In genomic region chr19:55462722-55463121, GRCh38 we compare ENCODE assay signal across 18 cellular contexts. TPM values are rescaled to one million over a fixed set of nuclear protein-coding genes. Genes with fewer than 3 reads are reported as not detected.
A peak's percentile ranks its signal among the peaks of the same experiment; 100 is the strongest.
DNase-seq lines count a peak whose midpoint lies in the region; ATAC-seq and TF ChIP-seq lines count a peak whose summit lies in the region.
"Had no signal": no experiment of that assay in that cellular context is flagged by ENCODE, and none has a peak within 500 bp of the region (broad histone marks: within the 10 kb centered on the region; RNA-seq: fewer than 3 reads in every experiment).

No MANE protein-coding gene starts in this region.

- no peaks in the 10 kb centered on the region for H3K36me3 Mint-ChIP-seq in activated CD4-positive, alpha-beta T cell treated with anti-CD3 and anti-CD28 coated beads, Interleukin-2, amount 10 ng/mL, durations not matched to agents 7 days and 5 days (ENCODE audit: low read depth)
- peaks cover 2% of the 10 kb centered on the region for H3K36me3 Mint-ChIP-seq in activated naive CD8-positive, alpha-beta T cell treated with anti-CD3 and anti-CD28 coated beads for 36 hours
- H3K36me3 Mint-ChIP-seq in nephron progenitor cell (ENCODE audit: low read depth) = no peaks in the 10 kb centered on the region

- ATAC-seq in HCT116 (no peak), aorta (ENCODE audit: low FRiP score) (no peak)

- H3K9me3 Mint-ChIP-seq in activated CD4-positive, alpha-beta T cell treated with anti-CD3 and anti-CD28 coated beads, Interleukin-2, amount 10 ng/mL, durations not matched to agents 7 days and 5 days = no peaks in the 10 kb centered on the region
- H3K9me3 Mint-ChIP-seq in activated naive CD8-positive, alpha-beta T cell treated with anti-CD3 and anti-CD28 coated beads for 36 hours = no peaks in the 10 kb centered on the region
- no peaks in the 10 kb centered on the region for H3K9me3 Mint-ChIP-seq in nephron progenitor cell

- no peak overlapping the region for H3K9ac ChIP-seq in HCT116 (ENCODE audit: low read length)

- peak overlapping the region; percentile 98 for H3K4me2 ChIP-seq in HCT116 (ENCODE audit: low read length)

- H3K4me3 Mint-ChIP-seq in activated CD4-positive, alpha-beta T cell treated with anti-CD3 and anti-CD28 coated beads, Interleukin-2, amount 10 ng/mL, durations not matched to agents 7 days and 5 days = peak overlapping the region; percentile 75
- peak overlapping the region; percentile 82 for H3K4me3 Mint-ChIP-seq in activated naive CD8-positive, alpha-beta T cell treated with anti-CD3 and anti-CD28 coated beads for 36 hours
- peak overlapping the region; percentile 85 for H3K4me3 Mint-ChIP-seq in nephron progenitor cell

- H4K20me1 ChIP-seq in HCT116 (ENCODE audit: insufficient read depth) = no peaks in the 10 kb centered on the region

- H3K4me1 ChIP-seq in HCT116 (ENCODE audit: control insufficient read depth in 1 of 2, insufficient read depth in 2 of 2, low read length in 2 of 2) = peaks cover 14 to 35% of the 10 kb centered on the region in 2 experiments
- H3K4me1 ChIP-seq in aorta (ENCODE audit: control insufficient read depth in 1 of 2, insufficient read depth in 2 of 2, low read length in 2 of 2) = no peaks in the 10 kb centered on the region

- H3K27me3 Mint-ChIP-seq in activated CD4-positive, alpha-beta T cell treated with anti-CD3 and anti-CD28 coated beads, Interleukin-2, amount 10 ng/mL, durations not matched to agents 7 days and 5 days = peaks cover 2% of the 10 kb centered on the region
- no peaks in the 10 kb centered on the region for H3K27me3 Mint-ChIP-seq in activated naive CD8-positive, alpha-beta T cell treated with anti-CD3 and anti-CD28 coated beads for 36 hours
- peaks cover 54% of the 10 kb centered on the region for H3K27me3 Mint-ChIP-seq in nephron progenitor cell (ENCODE audit: low read depth, poor library complexity)

- WGBS in aorta, 2 donors = 70 to 75% methylated on average over 11 of the region's 11 CpGs

- H3K79me2 ChIP-seq in HCT116 (ENCODE audit: insufficient read depth, low read length) = peaks cover 12% of the 10 kb centered on the region; the same call in 1 of the 2 replicates

- H3K4me3 ChIP-seq in HCT116 (replicated peaks in 1 of 2; ENCODE audit: low read depth in 1 of 2, low read length in 2 of 2) (peak overlapping the region; percentile 51 to 98; a peak in 2 of 4 replicates), aorta (ENCODE audit: low read length in 2 of 2) (no peak overlapping the region)

- no peaks in the 10 kb centered on the region for H3K9me2 ChIP-seq in HCT116 (ENCODE audit: insufficient read depth)

- no peak overlapping the region for H2AFZ ChIP-seq in HCT116 (ENCODE audit: low read depth, low read length, poor library complexity, severe bottlenecking)

- H3K27ac ChIP-seq in HCT116 (ENCODE audit: low read depth, low read length) (no peak overlapping the region), aorta (ENCODE audit: low read depth in 1 of 2, low read length in 2 of 2) (no peak overlapping the region)
- H3K27ac ChIP-seq: WERI-Rb-1 had no signal

- H3K36me3 ChIP-seq in HCT116 (ENCODE audit: control insufficient read depth in 1 of 2, insufficient read depth in 2 of 2, low read length in 2 of 2) (no peaks in the 10 kb centered on the region), aorta (ENCODE audit: control insufficient read depth in 1 of 2, insufficient read depth in 2 of 2, low read length in 1 of 2) (no peaks in the 10 kb centered on the region)

- H3K4me1 Mint-ChIP-seq in activated CD4-positive, alpha-beta T cell treated with anti-CD3 and anti-CD28 coated beads, Interleukin-2, amount 10 ng/mL, durations not matched to agents 7 days and 5 days = peaks cover 25% of the 10 kb centered on the region
- peaks cover 18% of the 10 kb centered on the region for H3K4me1 Mint-ChIP-seq in activated naive CD8-positive, alpha-beta T cell treated with anti-CD3 and anti-CD28 coated beads for 36 hours
- H3K4me1 Mint-ChIP-seq in nephron progenitor cell = peaks cover 56% of the 10 kb centered on the region

- intact Hi-C loops in HCT116 (cut with micrococcal nuclease) (no loop called here), aorta (cut with DNase I) (no loop called here)

- H3K27me3 ChIP-seq in HCT116 (ENCODE audit: insufficient read depth, low read length) (no peaks in the 10 kb centered on the region), aorta (ENCODE audit: control insufficient read depth in 1 of 2, insufficient read depth in 2 of 2, low read length in 1 of 2) (no peaks in the 10 kb centered on the region)

- BruUV-seq in HCT116 (replicated peaks; lab: Mats Ljungman, UMichigan) = no TSS peak

- POLR2A ChIA-PET in activated CD4-positive, alpha-beta T cell treated with anti-CD3 and anti-CD28 coated beads, Interleukin-2, amount 10 ng/mL, durations not matched to agents 7 days and 5 days (lab: Charles Lee) = no interaction called here
- POLR2A ChIA-PET in HCT116 (lab: Charles Lee) = no interaction called here

- TF ChIP-seq RAD21 in HCT116 (IDR thresholded peaks at IDR 0.05; ENCODE audit: low read depth) = no peak

- RAD21 ChIA-PET in HCT116 (lab: Charles Lee; ENCODE audit: low non-redundant PET in 1 of 2, low total read pairs in 2 of 2, uncharacterized antibody in 2 of 2, unreplicated experiment in 2 of 2) = no interaction called here

- DNase-seq in activated CD4-positive, alpha-beta T cell treated with anti-CD3 and anti-CD28 coated beads, Interleukin-2, amount 10 ng/mL, durations not matched to agents 7 days and 5 days = no peak
- no peak for DNase-seq in activated CD4-positive, alpha-beta T cell treated with anti-CD3 and anti-CD28 coated beads for 4 hours
- DNase-seq in HCT116 (ENCODE audit: low read depth, low spot score) (no peak), nephron progenitor cell (no peak), nucleus accumbens (lab: John Stamatoyannopoulos, UW) (no peak), OCI-M1 (lab: John Stamatoyannopoulos, UW) (no peak), aorta (no peak)
- no peak for DNase-seq in activated naive CD8-positive, alpha-beta T cell treated with anti-CD3 and anti-CD28 coated beads for 36 hours
- DNase-seq: activated gamma-delta T cell; KBM-7; NCI-H1436 treated with DMSO at 0.1 percent for 48 hours; NCI-H526; Right ventricle myocardium superior; stimulated activated CD4-positive, alpha-beta T cell treated with anti-CD3 and anti-CD28 coated beads, Interleukin-15, amount 100 ng/mL, for 24 hours; WERI-Rb-1 had no signal

- no peak overlapping the region for H3K27ac Mint-ChIP-seq in activated CD4-positive, alpha-beta T cell treated with anti-CD3 and anti-CD28 coated beads, Interleukin-2, amount 10 ng/mL, durations not matched to agents 7 days and 5 days
- no peak overlapping the region for H3K27ac Mint-ChIP-seq in activated naive CD8-positive, alpha-beta T cell treated with anti-CD3 and anti-CD28 coated beads for 36 hours
- no peak overlapping the region for H3K27ac Mint-ChIP-seq in nephron progenitor cell

- TF ChIP-seq CTCF in HCT116 (IDR thresholded peaks at IDR 0.05 in 2 of 3, conservative IDR thresholded peaks at IDR 0.05 in 1 of 3; ENCODE audit: borderline replicate concordance in 1 of 3, insufficient read depth in 1 of 3, low read depth in 2 of 3, low read length in 2 of 3) (no peak), nephron progenitor cell (IDR thresholded peaks at IDR 0.05) (no peak)

- TF ChIP-seq POLR2A in HCT116 (IDR thresholded peaks at IDR 0.05; ENCODE audit: borderline replicate concordance, extremely low read depth, insufficient read depth, insufficient read length) = no peak

- H3K9me3 ChIP-seq in HCT116 (ENCODE audit: control insufficient read depth in 1 of 2, insufficient read depth in 1 of 2, low read depth in 1 of 2, low read length in 2 of 2) = no peaks in the 10 kb centered on the region
- no peaks in the 10 kb centered on the region for H3K9me3 ChIP-seq in aorta (ENCODE audit: control insufficient read depth, low read length)

- CTCF ChIA-PET in activated CD4-positive, alpha-beta T cell treated with anti-CD3 and anti-CD28 coated beads, Interleukin-2, amount 10 ng/mL, durations not matched to agents 7 days and 5 days (lab: Charles Lee) = interaction anchor here (1.2 to 1.7 kb wide), 2 partner anchors 9 to 41 kb away, joined by 3 to 5 read pairs; no protein-coding TSS in a partner anchor
- CTCF ChIA-PET in HCT116 (lab: Charles Lee) = interaction anchor here (1.5 kb wide), 2 partner anchors 9 to 41 kb away, joined by 3 to 7 read pairs; no protein-coding TSS in a partner anchor

RNA-seq across cellular contexts. Expression of gene ISOC2, which starts 1.3 kb away (rescaled TPM):
- 10 to 100 TPM; 18.9 to 20.7 TPM for total RNA-seq in activated CD4-positive, alpha-beta T cell treated with anti-CD3 and anti-CD28 coated beads, Interleukin-2, amount 10 ng/mL, durations not matched to agents 7 days and 5 days
- 56.8 TPM for total RNA-seq in HCT116 (2021; ENCODE audit: unreplicated experiment)
- 53.6 and 62.9 TPM in 2 replicates for polyA plus RNA-seq in HCT116 (2012)
- total RNA-seq in activated naive CD8-positive, alpha-beta T cell treated with anti-CD3 and anti-CD28 coated beads for 36 hours = 10 to 100 TPM; 35.7 to 37.5 TPM
- total RNA-seq in aorta = 10 to 100 TPM; 18.6 to 30.6 TPM
- 10 to 100 TPM; 42.6 to 47.3 TPM for polyA plus RNA-seq in aorta

RNA-seq across cellular contexts. Expression of gene C19orf85, which starts 1.8 kb away (rescaled TPM):
- total RNA-seq in activated CD4-positive, alpha-beta T cell treated with anti-CD3 and anti-CD28 coated beads, Interleukin-2, amount 10 ng/mL, durations not matched to agents 7 days and 5 days = not detected
- total RNA-seq in HCT116 (2021; ENCODE audit: unreplicated experiment) (0.34 TPM), aorta (not detected)
- polyA plus RNA-seq in HCT116 (2012) = 0.04 TPM in 1 of 2 replicates, not detected in the other
- not detected for total RNA-seq in activated naive CD8-positive, alpha-beta T cell treated with anti-CD3 and anti-CD28 coated beads for 36 hours
- polyA plus RNA-seq in aorta = not detected
- total RNA-seq: lung microvascular endothelial cell, Right ventricle myocardium superior, urinary bladder had no signal
- polyA plus RNA-seq: AG04450 had no signal

RNA-seq across cellular contexts. Expression of gene ZNF628, which starts 13.7 kb away (rescaled TPM):
- total RNA-seq in activated CD4-positive, alpha-beta T cell treated with anti-CD3 and anti-CD28 coated beads, Interleukin-2, amount 10 ng/mL, durations not matched to agents 7 days and 5 days = 1 to 10 TPM; 7.3 to 9.7 TPM
- total RNA-seq in HCT116 (2021; ENCODE audit: unreplicated experiment) (14.9 TPM), aorta (1 to 10 TPM; 6.9 to 7.0 TPM)
- polyA plus RNA-seq in HCT116 (2012) = 8.0 and 11.6 TPM in 2 replicates
- total RNA-seq in activated naive CD8-positive, alpha-beta T cell treated with anti-CD3 and anti-CD28 coated beads for 36 hours = 10 to 100 TPM in 1 of 2 experiments, 1 to 10 TPM in 1; 8.8 to 10.3 TPM
- 1 to 10 TPM; 1.3 to 2.0 TPM for polyA plus RNA-seq in aorta

RNA-seq across cellular contexts. Expression of gene SHISA7, which starts 19.6 kb away (rescaled TPM):
- total RNA-seq in activated CD4-positive, alpha-beta T cell treated with anti-CD3 and anti-CD28 coated beads, Interleukin-2, amount 10 ng/mL, durations not matched to agents 7 days and 5 days = not detected
- total RNA-seq in HCT116 (2021; ENCODE audit: unreplicated experiment) = not detected
- 0.01 TPM in 1 of 2 replicates, not detected in the other for polyA plus RNA-seq in HCT116 (2012)
- total RNA-seq in activated naive CD8-positive, alpha-beta T cell treated with anti-CD3 and anti-CD28 coated beads for 36 hours = not detected
- not detected for total RNA-seq in aorta
- polyA plus RNA-seq in aorta = under 1 TPM in 1 of 2 donors, not detected in 1; 0.05 TPM
- total RNA-seq: lung microvascular endothelial cell, Right ventricle myocardium superior had no signal
- polyA plus RNA-seq: AG04450 had no signal

RNA-seq across cellular contexts. Expression of gene NAT14, which starts 22.3 kb away (rescaled TPM):
- total RNA-seq in activated CD4-positive, alpha-beta T cell treated with anti-CD3 and anti-CD28 coated beads, Interleukin-2, amount 10 ng/mL, durations not matched to agents 7 days and 5 days = 10 to 100 TPM; 11.7 TPM
- 55.3 TPM for total RNA-seq in HCT116 (2021; ENCODE audit: unreplicated experiment)
- polyA plus RNA-seq in HCT116 (2012) = 39.0 and 45.6 TPM in 2 replicates
- 10 to 100 TPM; 24.8 to 24.9 TPM for total RNA-seq in activated naive CD8-positive, alpha-beta T cell treated with anti-CD3 and anti-CD28 coated beads for 36 hours
- 10 to 100 TPM; 15.3 to 16.2 TPM for total RNA-seq in aorta
- 10 to 100 TPM in 1 of 2 donors, 1 to 10 TPM in 1; 3.1 to 19.2 TPM for polyA plus RNA-seq in aorta

Comparison
In these comparisons a context has a peak if more than half of its experiments do, and no peak if none do; other contexts are left out.
1. H3K4me3 ChIP-seq: peak in HCT116 (2 of 2); none in aorta (0 of 2).
2. Peak in every context shown above with its lines, with median percentiles within 50 percentile points of each other: H3K4me3 Mint-ChIP-seq.